ENCODE assay signal across 1 cellular context in genomic region chr19:4636151-4636717, GRCh38.
TF ChIP-seq lines count a peak whose summit lies in the region.

No MANE protein-coding gene starts in this region.

TF ChIP-seq in HepG2, 621 proteins besides CTCF, POLR2A, EP300 and RAD21 (continued from another document and continues in another):
- TF ChIP-seq NFAT5 (CRISPR knock-in tag; IDR thresholded peaks at IDR 0.05): no peak; the same call in 1 of the 2 replicates
- 0 out of 2 replicates have a peak, but pooled peaks have one; percentile 41 for TF ChIP-seq NR0B2 (CRISPR knock-in tag; IDR thresholded peaks at IDR 0.05)
- no peak for TF ChIP-seq SOX6 (IDR thresholded peaks at IDR 0.05)
- peak; percentile 27; the same call in 1 of the 2 replicates for TF ChIP-seq SOX6 (CRISPR knock-in tag; IDR thresholded peaks at IDR 0.05)
- no peak for TF ChIP-seq ZNF121 (CRISPR knock-in tag; IDR thresholded peaks at IDR 0.05)
- TF ChIP-seq ZNF431 (CRISPR knock-in tag; IDR thresholded peaks at IDR 0.05; ENCODE audit: borderline replicate concordance, low read depth): no peak
- 0 out of 2 replicates have a peak, but pooled peaks have one; percentile 12 for TF ChIP-seq ZNF564 (CRISPR knock-in tag; IDR thresholded peaks at IDR 0.05)
- TF ChIP-seq MTA1 (CRISPR knock-in tag; IDR thresholded peaks at IDR 0.05; ENCODE audit: borderline replicate concordance): peak; percentile 36; the same call in 1 of the 2 replicates
- peak; percentile 94 for TF ChIP-seq STAG1 (CRISPR knock-in tag; IDR thresholded peaks at IDR 0.05)
- 0 out of 2 replicates have a peak, but pooled peaks have one; percentile 50 for TF ChIP-seq ZNF773 (CRISPR knock-in tag; IDR thresholded peaks at IDR 0.05; ENCODE audit: borderline replicate concordance)
- peak; percentile 50; the same call in 1 of the 2 replicates for TF ChIP-seq ZNF776 (CRISPR knock-in tag; IDR thresholded peaks at IDR 0.05)
- no peak for TF ChIP-seq ZNF543 (CRISPR knock-in tag; IDR thresholded peaks at IDR 0.05)
- TF ChIP-seq ZFY (CRISPR knock-in tag; IDR thresholded peaks at IDR 0.05): peak; percentile 61
- TF ChIP-seq CCDC6 (CRISPR knock-in tag; IDR thresholded peaks at IDR 0.05): no peak
- TF ChIP-seq HNF1B (CRISPR knock-in tag; IDR thresholded peaks at IDR 0.05): no peak
- no peak for TF ChIP-seq JUND (CRISPR knock-in tag; IDR thresholded peaks at IDR 0.05)
- no peak for TF ChIP-seq EHMT2 (IDR thresholded peaks at IDR 0.05; ENCODE audit: borderline replicate concordance, low read depth, low read length)
- no peak for TF ChIP-seq TAF1 (CRISPR knock-in tag; IDR thresholded peaks at IDR 0.05)
- no peak for TF ChIP-seq ZNF20 (CRISPR knock-in tag; IDR thresholded peaks at IDR 0.05)
- TF ChIP-seq HMGA1 (CRISPR knock-in tag; conservative IDR thresholded peaks at IDR 0.05): no peak
- peak; percentile 64 for TF ChIP-seq ZNF883 (CRISPR knock-in tag; IDR thresholded peaks at IDR 0.05; ENCODE audit: not compliant biosample characterization)
- 0 out of 2 replicates have a peak, but pooled peaks have one; percentile 7 for TF ChIP-seq SIN3B (IDR thresholded peaks at IDR 0.05; ENCODE audit: low read length)
- no peak for TF ChIP-seq ZNF709 (CRISPR knock-in tag; IDR thresholded peaks at IDR 0.05)
- TF ChIP-seq GABPB1 (CRISPR knock-in tag; IDR thresholded peaks at IDR 0.05): peak; percentile 72
- TF ChIP-seq RFX5 (IDR thresholded peaks at IDR 0.05; ENCODE audit: low read depth, low read length): no peak
- no peak for TF ChIP-seq HDAC1 (CRISPR knock-in tag; IDR thresholded peaks at IDR 0.05)
- 0 out of 2 replicates have a peak, but pooled peaks have one; percentile 61 for TF ChIP-seq NFKB2 (CRISPR knock-in tag; IDR thresholded peaks at IDR 0.05; ENCODE audit: borderline replicate concordance)
- peak; percentile 27; the same call in 1 of the 2 replicates for TF ChIP-seq PHF8 (CRISPR knock-in tag; IDR thresholded peaks at IDR 0.05)
- TF ChIP-seq ZBTB38 (CRISPR knock-in tag; IDR thresholded peaks at IDR 0.05): no peak
- TF ChIP-seq HCFC1 (IDR thresholded peaks at IDR 0.05; ENCODE audit: low read depth, low read length): no peak
- peak; percentile 28; the same call in 1 of the 2 replicates for TF ChIP-seq SP5 (CRISPR knock-in tag; IDR thresholded peaks at IDR 0.05; ENCODE audit: borderline replicate concordance, low read depth)
- no peak for TF ChIP-seq NFE2L2 (IDR thresholded peaks at IDR 0.05; ENCODE audit: low read length)
- no peak for TF ChIP-seq PAWR (CRISPR knock-in tag; IDR thresholded peaks at IDR 0.05; ENCODE audit: borderline replicate concordance)
- 0 out of 2 replicates have a peak, but pooled peaks have one; percentile 12 for TF ChIP-seq KDM4B (CRISPR knock-in tag; IDR thresholded peaks at IDR 0.05)
- no peak for TF ChIP-seq TCF12 (IDR thresholded peaks at IDR 0.05)
- TF ChIP-seq TCF12 (CRISPR knock-in tag; IDR thresholded peaks at IDR 0.05): peak; percentile 76; the same call in 1 of the 2 replicates
- no peak for TF ChIP-seq FUBP1 (CRISPR knock-in tag; IDR thresholded peaks at IDR 0.05; ENCODE audit: borderline replicate concordance)
- TF ChIP-seq MBNL3 (CRISPR knock-in tag; conservative IDR thresholded peaks at IDR 0.05): no peak
- TF ChIP-seq HNRNPH1 (optimal IDR thresholded peaks at IDR 0.05; ENCODE audit: low read depth, low read length): no peak
- TF ChIP-seq MXD4 (CRISPR knock-in tag; IDR thresholded peaks at IDR 0.05): 0 out of 2 replicates have a peak, but pooled peaks have one; percentile 16
- no peak for TF ChIP-seq ZNF343 (CRISPR knock-in tag; IDR thresholded peaks at IDR 0.05)
- no peak for TF ChIP-seq RBFOX2 (IDR thresholded peaks at IDR 0.05; ENCODE audit: low read depth, low read length)
- no peak for TF ChIP-seq GMEB2 (CRISPR knock-in tag; IDR thresholded peaks at IDR 0.05; ENCODE audit: low read depth)
- no peak for TF ChIP-seq CCAR2 (optimal IDR thresholded peaks at IDR 0.05; ENCODE audit: low read depth, low read length)
- TF ChIP-seq ZNF503 (CRISPR knock-in tag; IDR thresholded peaks at IDR 0.05): no peak
- no peak for TF ChIP-seq ZBTB8A (CRISPR knock-in tag; IDR thresholded peaks at IDR 0.05; ENCODE audit: borderline replicate concordance, low read depth)
- TF ChIP-seq ZNF790 (CRISPR knock-in tag; IDR thresholded peaks at IDR 0.05; ENCODE audit: borderline replicate concordance): 0 out of 2 replicates have a peak, but pooled peaks have one; percentile 42
- TF ChIP-seq MXD1 (CRISPR knock-in tag; IDR thresholded peaks at IDR 0.05): peak; percentile 38; the same call in 1 of the 2 replicates
- no peak for TF ChIP-seq SPEN (CRISPR knock-in tag; IDR thresholded peaks at IDR 0.05; ENCODE audit: low read depth)
- TF ChIP-seq ZNF770 (CRISPR knock-in tag; IDR thresholded peaks at IDR 0.05): no peak
- peak; percentile 54; the same call in 1 of the 2 replicates for TF ChIP-seq TFDP1 (CRISPR knock-in tag; IDR thresholded peaks at IDR 0.05; ENCODE audit: borderline replicate concordance)
- no peak for TF ChIP-seq HNF4G (IDR thresholded peaks at IDR 0.05; ENCODE audit: borderline replicate concordance, low read depth, low read length)
- no peak for TF ChIP-seq HNF4G (CRISPR knock-in tag; IDR thresholded peaks at IDR 0.05; ENCODE audit: borderline replicate concordance, low read depth)
- TF ChIP-seq GTF3A (CRISPR knock-in tag; conservative IDR thresholded peaks at IDR 0.05): no peak
- no peak for TF ChIP-seq LCORL (IDR thresholded peaks at IDR 0.05)
- peak; percentile 27; the same call in 1 of the 2 replicates for TF ChIP-seq LCORL (CRISPR knock-in tag; IDR thresholded peaks at IDR 0.05)
- TF ChIP-seq ZNF616 (CRISPR knock-in tag; IDR thresholded peaks at IDR 0.05; ENCODE audit: low read depth): no peak
